In the genomic region with DNA sequence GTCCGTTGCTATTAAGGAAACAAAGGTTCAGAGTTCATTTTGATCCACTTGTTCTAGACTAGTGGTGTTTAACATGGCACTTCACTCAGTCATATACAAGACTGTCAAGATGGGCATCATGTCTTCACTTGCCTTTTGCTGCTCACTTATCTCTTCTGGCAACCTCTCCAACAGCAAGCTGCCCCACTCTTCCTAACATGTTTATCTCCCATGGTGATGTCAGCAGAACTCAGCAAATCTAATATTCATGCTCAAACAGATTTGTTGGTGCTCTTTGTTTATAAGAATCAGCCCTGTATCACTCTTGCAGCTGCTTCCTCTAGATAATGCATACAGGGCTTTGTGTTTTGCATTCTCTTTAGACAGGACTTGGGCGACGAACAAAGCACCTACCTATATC, we compare ENCODE assay signal across 1 cellular context.
TF ChIP-seq lines count a peak whose summit lies in the region.

No MANE protein-coding gene starts in this region.

TF ChIP-seq in K562, 482 proteins besides CTCF, POLR2A, EP300 and RAD21 (continued from another document):
- TF ChIP-seq MTA2 (IDR thresholded peaks at IDR 0.05; ENCODE audit: low read depth) (peak; percentile 57), SRSF3 (IDR thresholded peaks at IDR 0.05; ENCODE audit: insufficient read depth, low read length) (no peak), ESRRA (IDR thresholded peaks at IDR 0.05; ENCODE audit: borderline replicate concordance, low read depth) (no peak), NFIC (IDR thresholded peaks at IDR 0.05) (peak; percentile 76), GTF2A2 (tag; IDR thresholded peaks at IDR 0.05) (no peak), BRD9 (IDR thresholded peaks at IDR 0.05; ENCODE audit: low read depth, partially characterized antibody) (no peak), RBM25 (IDR thresholded peaks at IDR 0.05; ENCODE audit: low read depth, low read length, severe bottlenecking) (no peak), CBFB (CRISPR knock-in tag; IDR thresholded peaks at IDR 0.05) (no peak), TAF15 (IDR thresholded peaks at IDR 0.05; ENCODE audit: low read depth, low read length) (no peak), TOE1 (IDR thresholded peaks at IDR 0.05; ENCODE audit: borderline replicate concordance) (no peak), TOE1 (CRISPR knock-in tag; IDR thresholded peaks at IDR 0.05; ENCODE audit: borderline replicate concordance, low read depth) (no peak), JUND (IDR thresholded peaks at IDR 0.05; ENCODE audit: borderline replicate concordance, low read depth, low read length) (no peak), JUND (tag; IDR thresholded peaks at IDR 0.05; ENCODE audit: borderline replicate concordance, low read depth, low read length) (peak; percentile 58; the same call in 1 of the 3 replicates), KLF13 (tag; IDR thresholded peaks at IDR 0.05; ENCODE audit: borderline replicate concordance, low read depth) (no peak), ZNF184 (CRISPR knock-in tag; IDR thresholded peaks at IDR 0.05) (no peak), FOXK2 (conservative IDR thresholded peaks at IDR 0.05 in 1 of 2, IDR thresholded peaks at IDR 0.05 in 1 of 2; ENCODE audit: low read depth in 2 of 2) (peak; percentile 27 to 49; a peak in 1 of 4 replicates), HDAC6 (IDR thresholded peaks at IDR 0.05; ENCODE audit: low read depth, low read length) (no peak), PTTG1 (tag; IDR thresholded peaks at IDR 0.05; ENCODE audit: low read depth) (no peak), CREB1 (IDR thresholded peaks at IDR 0.05) (peak; percentile 15; the same call in 1 of the 2 replicates), CREB1 (CRISPR knock-in tag; IDR thresholded peaks at IDR 0.05) (no peak), HDAC1 (IDR thresholded peaks at IDR 0.05) (peak in 1 of 2 experiments; percentile 88; a peak in 2 of 4 replicates), EHMT2 (IDR thresholded peaks at IDR 0.05) (no peak)
- TF ChIP-seq, protein P1, sequence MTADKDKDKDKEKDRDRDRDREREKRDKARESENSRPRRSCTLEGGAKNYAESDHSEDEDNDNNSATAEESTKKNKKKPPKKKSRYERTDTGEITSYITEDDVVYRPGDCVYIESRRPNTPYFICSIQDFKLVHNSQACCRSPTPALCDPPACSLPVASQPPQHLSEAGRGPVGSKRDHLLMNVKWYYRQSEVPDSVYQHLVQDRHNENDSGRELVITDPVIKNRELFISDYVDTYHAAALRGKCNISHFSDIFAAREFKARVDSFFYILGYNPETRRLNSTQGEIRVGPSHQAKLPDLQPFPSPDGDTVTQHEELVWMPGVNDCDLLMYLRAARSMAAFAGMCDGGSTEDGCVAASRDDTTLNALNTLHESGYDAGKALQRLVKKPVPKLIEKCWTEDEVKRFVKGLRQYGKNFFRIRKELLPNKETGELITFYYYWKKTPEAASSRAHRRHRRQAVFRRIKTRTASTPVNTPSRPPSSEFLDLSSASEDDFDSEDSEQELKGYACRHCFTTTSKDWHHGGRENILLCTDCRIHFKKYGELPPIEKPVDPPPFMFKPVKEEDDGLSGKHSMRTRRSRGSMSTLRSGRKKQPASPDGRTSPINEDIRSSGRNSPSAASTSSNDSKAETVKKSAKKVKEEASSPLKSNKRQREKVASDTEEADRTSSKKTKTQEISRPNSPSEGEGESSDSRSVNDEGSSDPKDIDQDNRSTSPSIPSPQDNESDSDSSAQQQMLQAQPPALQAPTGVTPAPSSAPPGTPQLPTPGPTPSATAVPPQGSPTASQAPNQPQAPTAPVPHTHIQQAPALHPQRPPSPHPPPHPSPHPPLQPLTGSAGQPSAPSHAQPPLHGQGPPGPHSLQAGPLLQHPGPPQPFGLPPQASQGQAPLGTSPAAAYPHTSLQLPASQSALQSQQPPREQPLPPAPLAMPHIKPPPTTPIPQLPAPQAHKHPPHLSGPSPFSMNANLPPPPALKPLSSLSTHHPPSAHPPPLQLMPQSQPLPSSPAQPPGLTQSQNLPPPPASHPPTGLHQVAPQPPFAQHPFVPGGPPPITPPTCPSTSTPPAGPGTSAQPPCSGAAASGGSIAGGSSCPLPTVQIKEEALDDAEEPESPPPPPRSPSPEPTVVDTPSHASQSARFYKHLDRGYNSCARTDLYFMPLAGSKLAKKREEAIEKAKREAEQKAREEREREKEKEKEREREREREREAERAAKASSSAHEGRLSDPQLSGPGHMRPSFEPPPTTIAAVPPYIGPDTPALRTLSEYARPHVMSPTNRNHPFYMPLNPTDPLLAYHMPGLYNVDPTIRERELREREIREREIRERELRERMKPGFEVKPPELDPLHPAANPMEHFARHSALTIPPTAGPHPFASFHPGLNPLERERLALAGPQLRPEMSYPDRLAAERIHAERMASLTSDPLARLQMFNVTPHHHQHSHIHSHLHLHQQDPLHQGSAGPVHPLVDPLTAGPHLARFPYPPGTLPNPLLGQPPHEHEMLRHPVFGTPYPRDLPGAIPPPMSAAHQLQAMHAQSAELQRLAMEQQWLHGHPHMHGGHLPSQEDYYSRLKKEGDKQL (CRISPR knock-in tag; IDR thresholded peaks at IDR 0.05; ENCODE audit: borderline replicate concordance): no peak
- TF ChIP-seq, protein P2, sequence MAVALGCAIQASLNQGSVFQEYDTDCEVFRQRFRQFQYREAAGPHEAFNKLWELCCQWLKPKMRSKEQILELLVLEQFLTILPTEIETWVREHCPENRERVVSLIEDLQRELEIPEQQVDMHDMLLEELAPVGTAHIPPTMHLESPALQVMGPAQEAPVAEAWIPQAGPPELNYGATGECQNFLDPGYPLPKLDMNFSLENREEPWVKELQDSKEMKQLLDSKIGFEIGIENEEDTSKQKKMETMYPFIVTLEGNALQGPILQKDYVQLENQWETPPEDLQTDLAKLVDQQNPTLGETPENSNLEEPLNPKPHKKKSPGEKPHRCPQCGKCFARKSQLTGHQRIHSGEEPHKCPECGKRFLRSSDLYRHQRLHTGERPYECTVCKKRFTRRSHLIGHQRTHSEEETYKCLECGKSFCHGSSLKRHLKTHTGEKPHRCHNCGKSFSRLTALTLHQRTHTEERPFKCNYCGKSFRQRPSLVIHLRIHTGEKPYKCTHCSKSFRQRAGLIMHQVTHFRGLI (CRISPR knock-in tag; IDR thresholded peaks at IDR 0.05): no peak
- TF ChIP-seq, protein P3, sequence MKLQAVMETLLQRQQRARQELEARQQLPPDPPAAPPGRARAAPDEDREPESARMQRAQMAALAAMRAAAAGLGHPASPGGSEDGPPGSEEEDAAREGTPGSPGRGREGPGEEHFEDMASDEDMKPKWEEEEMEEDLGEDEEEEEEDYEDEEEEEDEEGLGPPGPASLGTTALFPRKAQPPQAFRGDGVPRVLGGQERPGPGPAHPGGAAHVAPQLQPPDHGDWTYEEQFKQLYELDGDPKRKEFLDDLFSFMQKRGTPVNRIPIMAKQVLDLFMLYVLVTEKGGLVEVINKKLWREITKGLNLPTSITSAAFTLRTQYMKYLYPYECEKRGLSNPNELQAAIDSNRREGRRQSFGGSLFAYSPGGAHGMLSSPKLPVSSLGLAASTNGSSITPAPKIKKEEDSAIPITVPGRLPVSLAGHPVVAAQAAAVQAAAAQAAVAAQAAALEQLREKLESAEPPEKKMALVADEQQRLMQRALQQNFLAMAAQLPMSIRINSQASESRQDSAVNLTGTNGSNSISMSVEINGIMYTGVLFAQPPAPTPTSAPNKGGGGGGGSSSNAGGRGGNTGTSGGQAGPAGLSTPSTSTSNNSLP (IDR thresholded peaks at IDR 0.05; ENCODE audit: borderline replicate concordance, low read depth, low read length): no peak
- TF ChIP-seq, protein P4, sequence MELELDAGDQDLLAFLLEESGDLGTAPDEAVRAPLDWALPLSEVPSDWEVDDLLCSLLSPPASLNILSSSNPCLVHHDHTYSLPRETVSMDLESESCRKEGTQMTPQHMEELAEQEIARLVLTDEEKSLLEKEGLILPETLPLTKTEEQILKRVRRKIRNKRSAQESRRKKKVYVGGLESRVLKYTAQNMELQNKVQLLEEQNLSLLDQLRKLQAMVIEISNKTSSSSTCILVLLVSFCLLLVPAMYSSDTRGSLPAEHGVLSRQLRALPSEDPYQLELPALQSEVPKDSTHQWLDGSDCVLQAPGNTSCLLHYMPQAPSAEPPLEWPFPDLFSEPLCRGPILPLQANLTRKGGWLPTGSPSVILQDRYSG (tag; conservative IDR thresholded peaks at IDR 0.05; ENCODE audit: low read depth): no peak
- TF ChIP-seq, protein P5, sequence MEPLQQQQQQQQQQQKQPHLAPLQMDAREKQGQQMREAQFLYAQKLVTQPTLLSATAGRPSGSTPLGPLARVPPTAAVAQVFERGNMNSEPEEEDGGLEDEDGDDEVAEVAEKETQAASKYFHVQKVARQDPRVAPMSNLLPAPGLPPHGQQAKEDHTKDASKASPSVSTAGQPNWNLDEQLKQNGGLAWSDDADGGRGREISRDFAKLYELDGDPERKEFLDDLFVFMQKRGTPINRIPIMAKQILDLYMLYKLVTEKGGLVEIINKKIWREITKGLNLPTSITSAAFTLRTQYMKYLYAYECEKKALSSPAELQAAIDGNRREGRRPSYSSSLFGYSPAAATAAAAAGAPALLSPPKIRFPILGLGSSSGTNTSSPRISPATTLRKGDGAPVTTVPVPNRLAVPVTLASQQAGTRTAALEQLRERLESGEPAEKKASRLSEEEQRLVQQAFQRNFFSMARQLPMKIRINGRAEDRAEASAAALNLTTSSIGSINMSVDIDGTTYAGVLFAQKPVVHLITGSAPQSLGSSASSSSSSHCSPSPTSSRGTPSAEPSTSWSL (CRISPR knock-in tag; IDR thresholded peaks at IDR 0.05; ENCODE audit: borderline replicate concordance): no peak
- TF ChIP-seq, protein P6, sequence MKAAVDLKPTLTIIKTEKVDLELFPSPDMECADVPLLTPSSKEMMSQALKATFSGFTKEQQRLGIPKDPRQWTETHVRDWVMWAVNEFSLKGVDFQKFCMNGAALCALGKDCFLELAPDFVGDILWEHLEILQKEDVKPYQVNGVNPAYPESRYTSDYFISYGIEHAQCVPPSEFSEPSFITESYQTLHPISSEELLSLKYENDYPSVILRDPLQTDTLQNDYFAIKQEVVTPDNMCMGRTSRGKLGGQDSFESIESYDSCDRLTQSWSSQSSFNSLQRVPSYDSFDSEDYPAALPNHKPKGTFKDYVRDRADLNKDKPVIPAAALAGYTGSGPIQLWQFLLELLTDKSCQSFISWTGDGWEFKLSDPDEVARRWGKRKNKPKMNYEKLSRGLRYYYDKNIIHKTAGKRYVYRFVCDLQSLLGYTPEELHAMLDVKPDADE (conservative IDR thresholded peaks at IDR 0.05; ENCODE audit: control insufficient read depth, low read depth, low read length): no peak
